ENCODE assay signal across 1 cellular context in genomic region chr3:25678581-25678980, GRCh38.
TF ChIP-seq lines count a peak whose summit lies in the region.

No MANE protein-coding gene starts in this region.

TF ChIP-seq in HepG2, 621 proteins besides CTCF, POLR2A, EP300 and RAD21 (continued from another document):
- no peak for TF ChIP-seq ZHX2 (IDR thresholded peaks at IDR 0.05; ENCODE audit: low read depth)
- TF ChIP-seq ZHX2 (CRISPR knock-in tag; IDR thresholded peaks at IDR 0.05; ENCODE audit: borderline replicate concordance) = no peak
- TF ChIP-seq U2AF1 (optimal IDR thresholded peaks at IDR 0.05; ENCODE audit: low read depth, low read length) = no peak
- no peak for TF ChIP-seq NCOA2 (CRISPR knock-in tag; IDR thresholded peaks at IDR 0.05)
- no peak for TF ChIP-seq HINFP (CRISPR knock-in tag; IDR thresholded peaks at IDR 0.05; ENCODE audit: low read depth)
- no peak for TF ChIP-seq POGZ (CRISPR knock-in tag; IDR thresholded peaks at IDR 0.05)
- TF ChIP-seq ARID5B (CRISPR knock-in tag; IDR thresholded peaks at IDR 0.05) = no peak
- TF ChIP-seq SMARCE1 (IDR thresholded peaks at IDR 0.05; ENCODE audit: borderline replicate concordance) = no peak
